25 cellular contexts compared by ENCODE assay signal in genomic region chr10:96902762-96903358, GRCh38.
A peak's percentile ranks its signal among the peaks of the same experiment; 100 is the strongest.
DNase-seq lines count a peak whose midpoint lies in the region; ATAC-seq, FAIRE-seq and TF ChIP-seq lines count a peak whose summit lies in the region.
"Had no signal": no experiment of that assay in that cellular context is flagged by ENCODE, and none has a peak within 500 bp of the region (broad histone marks: within the 10 kb centered on the region; RNA-seq: fewer than 3 reads in every experiment).

No MANE protein-coding gene starts in this region.

- H4K20me1 ChIP-seq in Karpas-422 (ENCODE audit: insufficient read depth, low read depth, low read length), result no peaks in the 10 kb centered on the region

- H2AFZ ChIP-seq in Karpas-422 (ENCODE audit: low read length), result no peak overlapping the region

- no peak overlapping the region for H3K4me3 ChIP-seq in Karpas-422 (ENCODE audit: low read length)
- H3K4me3 ChIP-seq in HAP-1, result no peak overlapping the region
- H3K4me3 ChIP-seq: right atrium auricular region, upper lobe of left lung had no signal

- no peaks in the 10 kb centered on the region; the same call in 1 of the 2 replicates for H3K36me3 ChIP-seq in Karpas-422 (ENCODE audit: insufficient read depth, low read length)
- H3K36me3 ChIP-seq in HAP-1 (replicated peaks), result no peaks in the 10 kb centered on the region
- H3K36me3 ChIP-seq: brain microvascular endothelial cell, right atrium auricular region, upper lobe of left lung had no signal

- H3K79me2 ChIP-seq in Karpas-422 (ENCODE audit: low read length), result peaks cover 94% of the 10 kb centered on the region

- H3K9me2 ChIP-seq in Karpas-422 (replicated peaks; ENCODE audit: insufficient read depth, low read length), result no peaks in the 10 kb centered on the region

- FAIRE-seq in H54 (lab: Jason Lieb, UNC), result peak; percentile 81
- FAIRE-seq: TTC549 had no signal

- H3K9me3 Mint-ChIP-seq in activated CD8-positive, alpha-beta memory T cell treated with anti-CD3 and anti-CD28 coated beads, Interleukin-2, amount 10 ng/mL, durations not matched to agents 7 days and 5 days (ENCODE audit: low read depth), result no peaks in the 10 kb centered on the region
- H3K9me3 Mint-ChIP-seq in effector memory CD8-positive, alpha-beta T cell, result no peaks in the 10 kb centered on the region
- no peaks in the 10 kb centered on the region for H3K9me3 Mint-ChIP-seq in stimulated activated effector memory CD8-positive, alpha-beta T cell treated with anti-CD3 and anti-CD28 coated beads, Interleukin-12 subunit alpha, Interleukin-12 subunit beta, amount 100 ng/mL, for 72 hours
- H3K9me3 Mint-ChIP-seq: activated T-helper 2 cell treated with anti-CD3 and anti-CD28 coated beads, Interferon-gamma antibody, Interleukin-2, Interleukin-4, amounts not matched to agents 10 μg/mL and 5 μg/mL and 100 μg/mL, durations not matched to agents 14 hours and 24 hours and 36 hours; HFFc6; T-cell had no signal

- H3K4me2 ChIP-seq in Karpas-422 (ENCODE audit: low read depth, low read length, poor library complexity, severe bottlenecking), result no peak overlapping the region

- no peak overlapping the region for H3K27ac ChIP-seq in Karpas-422 (ENCODE audit: low read length)
- H3K27ac ChIP-seq: brain microvascular endothelial cell, C4-2B, right atrium auricular region, upper lobe of left lung had no signal

- in situ Hi-C loops in HAP-1 (cut with MboI; ENCODE audit: low sequenced_read_pairs), result no loop called here

- H3K4me1 ChIP-seq in Karpas-422 (ENCODE audit: low read length) (peaks cover 60% of the 10 kb centered on the region), HAP-1 (peaks cover 17% of the 10 kb centered on the region)

- H3K36me3 Mint-ChIP-seq in activated CD8-positive, alpha-beta memory T cell treated with anti-CD3 and anti-CD28 coated beads, Interleukin-2, amount 10 ng/mL, durations not matched to agents 7 days and 5 days, result peaks cover 8% of the 10 kb centered on the region
- peaks cover 2% of the 10 kb centered on the region for H3K36me3 Mint-ChIP-seq in effector memory CD8-positive, alpha-beta T cell (ENCODE audit: insufficient read depth)
- peaks cover 5% of the 10 kb centered on the region for H3K36me3 Mint-ChIP-seq in stimulated activated effector memory CD8-positive, alpha-beta T cell treated with anti-CD3 and anti-CD28 coated beads, Interleukin-12 subunit alpha, Interleukin-12 subunit beta, amount 100 ng/mL, for 72 hours

- ATAC-seq in activated CD8-positive, alpha-beta memory T cell treated with anti-CD3 and anti-CD28 coated beads, Interleukin-2, amount 10 ng/mL, durations not matched to agents 7 days and 5 days, result peak; percentile 27
- peak; percentile 24 for ATAC-seq in effector memory CD8-positive, alpha-beta T cell (replicated peaks)
- ATAC-seq in stimulated activated effector memory CD8-positive, alpha-beta T cell treated with anti-CD3 and anti-CD28 coated beads, Interleukin-12 subunit alpha, Interleukin-12 subunit beta, amount 100 ng/mL, for 72 hours, result peak; percentile 69
- ATAC-seq: Right ventricle myocardium inferior, T-cell had no signal

- CTCF ChIA-PET in activated CD8-positive, alpha-beta memory T cell treated with anti-CD3 and anti-CD28 coated beads, Interleukin-2, amount 10 ng/mL, durations not matched to agents 7 days and 5 days (lab: Charles Lee), result interaction anchor here (1.3 kb wide), 1 partner anchor 134 kb away, joined by 3 read pairs; no protein-coding TSS in a partner anchor

- no peaks in the 10 kb centered on the region for H3K27me3 ChIP-seq in Karpas-422 (ENCODE audit: low read length)
- no peaks in the 10 kb centered on the region for H3K27me3 ChIP-seq in HAP-1 (ENCODE audit: low read depth)
- H3K27me3 ChIP-seq: brain microvascular endothelial cell, right atrium auricular region, upper lobe of left lung had no signal

- no peak for TF ChIP-seq POLR2A in H54 (IDR thresholded peaks at IDR 0.05; ENCODE audit: low read depth, low read length)

- peaks cover 16% of the 10 kb centered on the region for H3K4me1 Mint-ChIP-seq in activated CD8-positive, alpha-beta memory T cell treated with anti-CD3 and anti-CD28 coated beads, Interleukin-2, amount 10 ng/mL, durations not matched to agents 7 days and 5 days
- peaks cover 24 to 51% of the 10 kb centered on the region in 2 donors for H3K4me1 Mint-ChIP-seq in effector memory CD8-positive, alpha-beta T cell (ENCODE audit: low read depth in 2 of 2)
- H3K4me1 Mint-ChIP-seq in stimulated activated effector memory CD8-positive, alpha-beta T cell treated with anti-CD3 and anti-CD28 coated beads, Interleukin-12 subunit alpha, Interleukin-12 subunit beta, amount 100 ng/mL, for 72 hours, result peaks cover 45% of the 10 kb centered on the region

- no peak for DNase-seq in activated CD8-positive, alpha-beta memory T cell treated with anti-CD3 and anti-CD28 coated beads, Interleukin-2, amount 10 ng/mL, durations not matched to agents 7 days and 5 days
- no peak for DNase-seq in activated CD8-positive, alpha-beta memory T cell treated with anti-CD3 and anti-CD28 coated beads, Interleukin-2, amount 50 U/mL, for 48 hours
- DNase-seq in H54 (ENCODE audit: insufficient read length, low spot score), result no peak
- no peak for DNase-seq in effector memory CD8-positive, alpha-beta T cell
- DNase-seq in stimulated activated effector memory CD8-positive, alpha-beta T cell treated with anti-CD3 and anti-CD28 coated beads, Interleukin-12 subunit alpha, Interleukin-12 subunit beta, amount 100 ng/mL, for 72 hours (ENCODE audit: low spot score in 2 of 2), result no peak
- no peak for DNase-seq in Karpas-422
- DNase-seq in HAP-1 (ENCODE audit: low spot score in 2 of 2), result no peak
- DNase-seq: activated CD4-positive, alpha-beta T cell treated with anti-CD3 and anti-CD28 coated beads for 1 hour; brain microvascular endothelial cell; cortex of kidney; GDM1; HFFc6; KBM-7; kidney glomerular epithelial cell; MV-4-11; NCI-H1694; NCI-H748 treated with DMSO at 0.1 percent for 48 hours; stimulated activated CD4-positive, alpha-beta T cell treated with anti-CD3 and anti-CD28 coated beads, Interleukin-12 subunit alpha, Interleukin-12 subunit beta, amount 100 ng/mL, for 4 hours; T-cell; upper lobe of left lung had no signal

- no peak overlapping the region for H3K9ac ChIP-seq in Karpas-422 (ENCODE audit: low read length)

- H3K27me3 Mint-ChIP-seq in activated CD8-positive, alpha-beta memory T cell treated with anti-CD3 and anti-CD28 coated beads, Interleukin-2, amount 10 ng/mL, durations not matched to agents 7 days and 5 days, result no peaks in the 10 kb centered on the region
- no peaks in the 10 kb centered on the region for H3K27me3 Mint-ChIP-seq in effector memory CD8-positive, alpha-beta T cell
- H3K27me3 Mint-ChIP-seq: T-cell had no signal

- H3K4me3 Mint-ChIP-seq in activated CD8-positive, alpha-beta memory T cell treated with anti-CD3 and anti-CD28 coated beads, Interleukin-2, amount 10 ng/mL, durations not matched to agents 7 days and 5 days, result no peak overlapping the region
- H3K4me3 Mint-ChIP-seq in effector memory CD8-positive, alpha-beta T cell, result peak overlapping the region in 1 of 2 donors; percentile 45
- no peak overlapping the region for H3K4me3 Mint-ChIP-seq in stimulated activated effector memory CD8-positive, alpha-beta T cell treated with anti-CD3 and anti-CD28 coated beads, Interleukin-12 subunit alpha, Interleukin-12 subunit beta, amount 100 ng/mL, for 72 hours
- H3K4me3 Mint-ChIP-seq: HFFc6, T-cell had no signal

- H3K9me3 ChIP-seq in Karpas-422 (ENCODE audit: low read length) (no peaks in the 10 kb centered on the region), HAP-1 (no peaks in the 10 kb centered on the region)
- H3K9me3 ChIP-seq: right atrium auricular region, upper lobe of left lung had no signal

- H3K27ac Mint-ChIP-seq in activated CD8-positive, alpha-beta memory T cell treated with anti-CD3 and anti-CD28 coated beads, Interleukin-2, amount 10 ng/mL, durations not matched to agents 7 days and 5 days, result no peak overlapping the region
- peak overlapping the region in 1 of 2 donors; percentile 76 for H3K27ac Mint-ChIP-seq in effector memory CD8-positive, alpha-beta T cell
- H3K27ac Mint-ChIP-seq in stimulated activated effector memory CD8-positive, alpha-beta T cell treated with anti-CD3 and anti-CD28 coated beads, Interleukin-12 subunit alpha, Interleukin-12 subunit beta, amount 100 ng/mL, for 72 hours, result no peak overlapping the region
- H3K27ac Mint-ChIP-seq: activated T-helper 2 cell treated with anti-CD3 and anti-CD28 coated beads, Interferon-gamma antibody, Interleukin-2, Interleukin-4, amounts not matched to agents 10 μg/mL and 5 μg/mL and 100 μg/mL, durations not matched to agents 14 hours and 24 hours and 36 hours; HFFc6; T-cell had no signal
